1 cellular context compared by ENCODE assay signal in the genomic region with DNA sequence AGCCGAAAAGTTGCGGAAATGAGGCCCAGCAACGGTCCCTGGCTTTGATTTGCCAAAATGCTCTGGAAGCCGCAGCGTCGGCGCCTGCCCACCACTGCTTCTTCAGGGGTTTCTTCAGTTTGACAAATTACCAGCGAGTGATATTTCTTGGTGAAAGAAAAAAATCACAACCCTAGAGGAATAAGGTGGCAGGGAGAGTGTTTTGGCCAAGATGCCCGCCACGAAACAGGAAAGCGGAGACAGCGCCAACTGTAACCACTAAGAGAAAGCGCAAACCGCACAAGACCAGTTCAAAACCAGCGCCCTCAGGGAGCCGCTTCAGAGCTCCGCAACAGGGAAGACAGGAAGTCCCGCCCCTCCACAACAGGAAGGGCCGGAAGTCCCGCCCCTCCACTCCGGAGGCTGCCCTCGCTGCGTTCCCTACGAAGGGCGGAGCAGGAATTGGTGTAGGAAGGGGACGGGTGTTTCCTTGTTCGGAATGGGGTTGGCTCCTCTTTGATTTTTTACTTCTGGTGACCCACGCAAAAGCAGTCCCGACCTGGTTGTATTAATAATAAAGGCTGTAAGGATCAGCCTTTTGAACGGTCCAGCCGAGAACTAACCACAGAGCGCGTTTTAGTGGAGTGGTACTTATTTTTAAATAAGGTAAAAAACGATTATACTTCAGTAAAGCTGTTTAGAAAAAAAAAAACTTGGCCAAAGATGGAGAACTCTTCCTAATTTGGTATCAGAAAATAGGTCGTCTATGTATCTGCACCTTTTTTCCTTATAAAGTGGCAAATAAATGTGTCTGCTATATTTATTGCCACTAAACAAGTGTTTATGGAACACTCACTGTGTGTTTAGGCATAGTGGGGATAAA.
A peak's percentile ranks its signal among the peaks of the same experiment; 100 is the strongest.
TF ChIP-seq lines count a peak whose summit lies in the region.

A gene with protein sequence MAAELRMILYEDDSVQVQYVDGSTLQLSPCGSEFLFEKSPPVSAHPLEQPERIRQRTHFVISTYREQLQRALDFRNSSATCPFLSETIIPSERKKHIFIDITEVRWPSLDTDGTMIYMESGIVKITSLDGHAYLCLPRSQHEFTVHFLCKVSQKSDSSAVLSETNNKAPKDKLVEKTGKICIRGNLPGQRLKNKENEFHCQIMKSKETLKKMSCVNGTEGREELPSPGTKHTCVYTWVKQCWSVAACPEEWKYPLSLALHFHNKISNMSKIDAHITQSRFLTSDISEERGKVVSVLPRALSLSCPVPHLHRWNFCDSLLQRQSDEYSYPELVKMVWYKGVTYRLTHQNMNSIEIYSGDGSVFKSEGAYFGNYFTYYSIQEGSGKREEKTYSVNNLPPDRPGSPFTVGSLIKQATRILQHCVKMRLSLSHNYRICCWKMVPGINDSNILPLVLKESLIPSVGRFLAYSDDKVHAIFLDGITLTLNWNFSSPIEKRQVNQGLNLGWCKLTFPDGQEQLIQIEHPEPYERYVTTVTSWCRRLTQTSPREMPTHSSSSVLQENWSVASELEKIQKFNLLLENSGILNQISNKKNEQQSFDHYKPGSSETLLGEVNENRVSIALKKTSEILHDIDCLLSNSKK (minus strand): TSS at position 333 of the 862 bp plus-strand sequence. CDS start 5,809 bp downstream, outside the sequence.

TF ChIP-seq in HepG2, 621 proteins besides CTCF, POLR2A, EP300 and RAD21 (continued from another document):
- peak; percentile 83; the same call in 2 of the 3 replicates for TF ChIP-seq MXI1 (IDR thresholded peaks at IDR 0.05; ENCODE audit: borderline replicate concordance, low read depth, low read length)
- TF ChIP-seq, protein P1, sequence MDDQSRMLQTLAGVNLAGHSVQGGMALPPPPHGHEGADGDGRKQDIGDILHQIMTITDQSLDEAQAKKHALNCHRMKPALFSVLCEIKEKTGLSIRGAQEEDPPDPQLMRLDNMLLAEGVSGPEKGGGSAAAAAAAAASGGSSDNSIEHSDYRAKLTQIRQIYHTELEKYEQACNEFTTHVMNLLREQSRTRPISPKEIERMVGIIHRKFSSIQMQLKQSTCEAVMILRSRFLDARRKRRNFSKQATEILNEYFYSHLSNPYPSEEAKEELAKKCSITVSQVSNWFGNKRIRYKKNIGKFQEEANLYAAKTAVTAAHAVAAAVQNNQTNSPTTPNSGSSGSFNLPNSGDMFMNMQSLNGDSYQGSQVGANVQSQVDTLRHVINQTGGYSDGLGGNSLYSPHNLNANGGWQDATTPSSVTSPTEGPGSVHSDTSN (CRISPR knock-in tag; IDR thresholded peaks at IDR 0.05; ENCODE audit: borderline replicate concordance) = no peak
- 0 out of 2 replicates have a peak, but pooled peaks have one; percentile 22 for TF ChIP-seq ZNF205 (CRISPR knock-in tag; IDR thresholded peaks at IDR 0.05)
- peak; percentile 69; the same call in 1 of the 2 replicates for TF ChIP-seq DMAP1 (CRISPR knock-in tag; IDR thresholded peaks at IDR 0.05)
- no peak for TF ChIP-seq ZNF296 (CRISPR knock-in tag; conservative IDR thresholded peaks at IDR 0.05)
- no peak for TF ChIP-seq JARID2 (CRISPR knock-in tag; IDR thresholded peaks at IDR 0.05; ENCODE audit: insufficient replicate concordance)
- TF ChIP-seq, protein P2, sequence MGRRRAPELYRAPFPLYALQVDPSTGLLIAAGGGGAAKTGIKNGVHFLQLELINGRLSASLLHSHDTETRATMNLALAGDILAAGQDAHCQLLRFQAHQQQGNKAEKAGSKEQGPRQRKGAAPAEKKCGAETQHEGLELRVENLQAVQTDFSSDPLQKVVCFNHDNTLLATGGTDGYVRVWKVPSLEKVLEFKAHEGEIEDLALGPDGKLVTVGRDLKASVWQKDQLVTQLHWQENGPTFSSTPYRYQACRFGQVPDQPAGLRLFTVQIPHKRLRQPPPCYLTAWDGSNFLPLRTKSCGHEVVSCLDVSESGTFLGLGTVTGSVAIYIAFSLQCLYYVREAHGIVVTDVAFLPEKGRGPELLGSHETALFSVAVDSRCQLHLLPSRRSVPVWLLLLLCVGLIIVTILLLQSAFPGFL (CRISPR knock-in tag; IDR thresholded peaks at IDR 0.05) = no peak
- TF ChIP-seq, protein P3, sequence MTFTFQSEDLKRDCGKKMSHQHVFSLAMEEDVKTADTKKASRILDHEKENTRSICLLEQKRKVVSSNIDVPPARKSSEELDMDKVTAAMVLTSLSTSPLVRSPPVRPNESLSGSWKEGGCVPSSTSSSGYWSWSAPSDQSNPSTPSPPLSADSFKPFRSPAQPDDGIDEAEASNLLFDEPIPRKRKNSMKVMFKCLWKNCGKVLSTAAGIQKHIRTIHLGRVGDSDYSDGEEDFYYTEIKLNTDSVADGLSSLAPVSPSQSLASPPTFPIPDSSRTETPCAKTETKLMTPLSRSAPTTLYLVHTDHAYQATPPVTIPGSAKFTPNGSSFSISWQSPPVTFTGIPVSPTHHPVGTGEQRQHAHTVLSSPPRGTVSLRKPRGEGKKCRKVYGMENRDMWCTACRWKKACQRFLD (CRISPR knock-in tag; IDR thresholded peaks at IDR 0.05; ENCODE audit: borderline replicate concordance) = 0 out of 2 replicates have a peak, but pooled peaks have one; percentile 49
